ENCODE assay signal across 14 cellular contexts in genomic region chrX:148024425-148025148, GRCh38. TPM values are rescaled to one million over a fixed set of nuclear protein-coding genes. Genes with fewer than 3 reads are reported as not detected.
DNase-seq lines count a peak whose midpoint lies in the region; ATAC-seq, FAIRE-seq and TF ChIP-seq lines count a peak whose summit lies in the region.
"Had no signal": no experiment of that assay in that cellular context is flagged by ENCODE, and none has a peak within 500 bp of the region (broad histone marks: within the 10 kb centered on the region; RNA-seq: fewer than 3 reads in every experiment).

No MANE protein-coding gene starts in this region.

- H3K79me2 ChIP-seq in GM12878 (ENCODE audit: control insufficient read depth, insufficient read depth, low read length): no peaks in the 10 kb centered on the region

- no peak for TF ChIP-seq RAD21 in GM12878 (IDR thresholded peaks at IDR 0.05; ENCODE audit: insufficient read depth, low read depth, low read length)

- POLR2A ChIA-PET in GM12878 (lab: Charles Lee): no interaction called here

- H2AFZ ChIP-seq in GM12878 (ENCODE audit: control insufficient read depth, low read depth, low read length): no peak overlapping the region
- H2AFZ ChIP-seq: GM23338 had no signal

- no peak overlapping the region for H3K4me2 ChIP-seq in GM12878 (ENCODE audit: control insufficient read depth, insufficient read depth)
- H3K4me2 ChIP-seq: GM23338 had no signal

- 8% methylated on average over 8 of the region's 8 CpGs for WGBS in GM12878 (ENCODE audit: insufficient coverage, insufficient replicate concordance, low lambda C conversion rate, missing lambda C conversion rate)

- H3K27me3 ChIP-seq in GM12878 (replicated peaks in 1 of 2; ENCODE audit: control insufficient read depth in 2 of 2, insufficient read depth in 2 of 2, low read length in 1 of 2): no peaks in the 10 kb centered on the region

- no peak overlapping the region for H3K27ac ChIP-seq in GM12878 (ENCODE audit: control insufficient read depth, insufficient read depth)

- ATAC-seq in GM18519 (IDR thresholded peaks at IDR 0.05; ENCODE audit: low FRiP score, unreplicated experiment): peak; percentile 87
- ATAC-seq in GM21619 (IDR thresholded peaks at IDR 0.05; ENCODE audit: unreplicated experiment): peak; percentile 90
- ATAC-seq in HG03342 (IDR thresholded peaks at IDR 0.05; ENCODE audit: unreplicated experiment): peak; percentile 93
- ATAC-seq in GM12878: peak; percentile 63
- ATAC-seq: GM23338 had no signal

- no peaks in the 10 kb centered on the region for H4K20me1 ChIP-seq in GM12878 (ENCODE audit: control insufficient read depth, insufficient read depth)

- no peaks in the 10 kb centered on the region for H3K36me3 ChIP-seq in GM12878 (ENCODE audit: control insufficient read depth in 2 of 2, insufficient read depth in 2 of 2, low read length in 1 of 2)

- CTCF ChIA-PET in GM12878 (lab: Yijun Ruan, JAX): no interaction called here

- BruUV-seq in GM12878 (replicated peaks; lab: Mats Ljungman, UMichigan): no TSS peak

- intact Hi-C loops in GM12878 (cut with micrococcal nuclease; ENCODE audit: unreplicated experiment): no loop called here

- RAD21 ChIA-PET in GM12878 (lab: Charles Lee; ENCODE audit: unreplicated experiment): no interaction called here

- SMC1A ChIA-PET in GM12878 (lab: Charles Lee; ENCODE audit: uncharacterized antibody, unreplicated experiment): no interaction called here

- H3K9ac ChIP-seq in GM12878 (ENCODE audit: control insufficient read depth, insufficient read depth, low read length): no peak overlapping the region

- no peak for FAIRE-seq in GM12878 (lab: Jason Lieb, UNC)

- TF ChIP-seq POLR2A in GM12878 (IDR thresholded peaks at IDR 0.05; ENCODE audit: low read depth, low read length): no peak

- in situ Hi-C loops in GM12878 (cut with MboI): no loop called here

- TF ChIP-seq EP300 in GM12878 (IDR thresholded peaks at IDR 0.05; ENCODE audit: borderline replicate concordance in 1 of 2, control insufficient read depth in 1 of 2, low read depth in 2 of 2, low read length in 2 of 2): no peak

- DNase-seq in GM12878 (ENCODE audit: low read depth, low spot score) (peak; percentile 4), NCI-H2029 (lab: John Stamatoyannopoulos, UW) (no peak), HCEC 1CT (no peak), NCI-H2029 treated with DMSO at 0.1 percent for 48 hours (lab: John Stamatoyannopoulos, UW) (no peak)
- DNase-seq in activated CD4-positive, CD25-positive, alpha-beta regulatory T cell (lab: John Stamatoyannopoulos, UW): no peak
- DNase-seq: aorta; MM.1S; SHP77; stimulated activated CD4-positive, alpha-beta T cell treated with anti-CD3 and anti-CD28 coated beads, Interleukin-1b, Interleukin-23, amount 100 ng/mL, for 48 hours; trophoblast cell had no signal

- H3K4me1 ChIP-seq in GM12878 (ENCODE audit: control insufficient read depth, insufficient read depth, low read length): no peaks in the 10 kb centered on the region

- H3K9me3 ChIP-seq in GM12878 (replicated peaks; ENCODE audit: control insufficient read depth, insufficient read depth, low read length): no peaks in the 10 kb centered on the region; the same call in 2 of the 3 replicates

- H3K4me3 ChIP-seq in GM12878: no peak overlapping the region
- H3K4me3 ChIP-seq: GM23338 had no signal

- no peak for TF ChIP-seq CTCF in GM12878 (IDR thresholded peaks at IDR 0.05 in 2 of 3, conservative IDR thresholded peaks at IDR 0.05 in 1 of 3; ENCODE audit: control insufficient read depth in 2 of 3, extremely low read depth in 1 of 3, insufficient read depth in 1 of 3, low read depth in 3 of 3, low read length in 3 of 3)

TF ChIP-seq in GM12878, 131 proteins besides CTCF, POLR2A, EP300 and RAD21:
- TF ChIP-seq POU2F2 (IDR thresholded peaks at IDR 0.05; ENCODE audit: borderline replicate concordance, low read depth, low read length): no peak
- TF ChIP-seq CREM (IDR thresholded peaks at IDR 0.05; ENCODE audit: low read depth): no peak
- peak; percentile 85 for TF ChIP-seq SPI1 (IDR thresholded peaks at IDR 0.05; ENCODE audit: borderline replicate concordance, insufficient read depth, low read depth, low read length)
- TF ChIP-seq ETV6 (conservative IDR thresholded peaks at IDR 0.05 in 1 of 2, IDR thresholded peaks at IDR 0.05 in 1 of 2; ENCODE audit: borderline replicate concordance in 1 of 2, low read depth in 1 of 2): peak in 1 of 2 experiments; percentile 43; a peak in 1 of 4 replicates
- no peak for TF ChIP-seq RELB (IDR thresholded peaks at IDR 0.05; ENCODE audit: low read depth)
- TF ChIP-seq BMI1 (IDR thresholded peaks at IDR 0.05; ENCODE audit: borderline replicate concordance): no peak
- TF ChIP-seq CBX3 (IDR thresholded peaks at IDR 0.05; ENCODE audit: borderline replicate concordance, low read depth): no peak
- TF ChIP-seq MAX (IDR thresholded peaks at IDR 0.05; ENCODE audit: low read depth, low read length): no peak

RNA-seq across cellular contexts. Expression of gene FMR1NB, which starts 43.5 kb away (rescaled TPM):
- not detected in 2 replicates for total RNA-seq in GM12878 (2013; cell fraction: nucleolus; rRNA removed)
- total RNA-seq in GM12878 (2014; rRNA removed) (not detected in 2 replicates), GM12878 (2014; rRNA removed; fragmentation: Illumina TruSeq; extraction: Trizol) (not detected in 2 replicates), GM12878 (2021) (not detected in 2 replicates)
- not detected for polyA plus RNA-seq in GM12878 (2011; ENCODE audit: low read depth)
- polyA plus RNA-seq in GM12878 (2011; rRNA removed) (0.08 and 0.24 TPM in 2 replicates), GM12878 (2014; fragmentation: Illumina TruSeq; extraction: Trizol) (not detected in 2 replicates), GM12878 (2014; fragmentation: Nextera tagmentation; extraction: Ambion mirVana) (not detected), GM12878 (2014; rRNA removed) (not detected in 2 replicates), GM12878 (2016; fragmentation: Nextera tagmentation; extraction: Ambion mirVana) (not detected)
- 0.13 TPM in 1 of 2 replicates, not detected in the other for polyA plus RNA-seq in GM12878 (2011; cell fraction: cytosol; rRNA removed)
- not detected in 2 replicates for polyA plus RNA-seq in GM12878 (2011; cell fraction: nucleus; rRNA removed)
- polyA plus RNA-seq in GM12878 (2012): not detected in 2 replicates
- polyA minus RNA-seq in GM12878 (2011; rRNA and poly(A)+ RNA removed): not detected in 2 replicates
- not detected in 2 replicates for polyA minus RNA-seq in GM12878 (2011; cell fraction: cytosol; rRNA and poly(A)+ RNA removed)
- not detected in 2 replicates for polyA minus RNA-seq in GM12878 (2011; cell fraction: nucleus; rRNA and poly(A)+ RNA removed)
- total RNA-seq: aorta, GM23338 had no signal
- polyA plus RNA-seq: aorta, GM23338 had no signal
